Comparison of ENCODE assay signal across 7 cellular contexts in genomic region chr2:159015174-159015573, GRCh38.
"Had no signal": no experiment of that assay in that cellular context is flagged by ENCODE, and none has a peak within 500 bp of the region (broad histone marks: within the 10 kb centered on the region; RNA-seq: fewer than 3 reads in every experiment).

No MANE protein-coding gene starts in this region.

- DNase-seq: IMR-90, KBM-7, KG1 had no signal

- FAIRE-seq: HepG2, HTR-8/SVneo, K562 had no signal

- H3K4me3 ChIP-seq: K562 had no signal

- H3K27ac ChIP-seq: HL-60 had no signal

- ATAC-seq: HepG2, K562 had no signal
